In the genomic region with DNA sequence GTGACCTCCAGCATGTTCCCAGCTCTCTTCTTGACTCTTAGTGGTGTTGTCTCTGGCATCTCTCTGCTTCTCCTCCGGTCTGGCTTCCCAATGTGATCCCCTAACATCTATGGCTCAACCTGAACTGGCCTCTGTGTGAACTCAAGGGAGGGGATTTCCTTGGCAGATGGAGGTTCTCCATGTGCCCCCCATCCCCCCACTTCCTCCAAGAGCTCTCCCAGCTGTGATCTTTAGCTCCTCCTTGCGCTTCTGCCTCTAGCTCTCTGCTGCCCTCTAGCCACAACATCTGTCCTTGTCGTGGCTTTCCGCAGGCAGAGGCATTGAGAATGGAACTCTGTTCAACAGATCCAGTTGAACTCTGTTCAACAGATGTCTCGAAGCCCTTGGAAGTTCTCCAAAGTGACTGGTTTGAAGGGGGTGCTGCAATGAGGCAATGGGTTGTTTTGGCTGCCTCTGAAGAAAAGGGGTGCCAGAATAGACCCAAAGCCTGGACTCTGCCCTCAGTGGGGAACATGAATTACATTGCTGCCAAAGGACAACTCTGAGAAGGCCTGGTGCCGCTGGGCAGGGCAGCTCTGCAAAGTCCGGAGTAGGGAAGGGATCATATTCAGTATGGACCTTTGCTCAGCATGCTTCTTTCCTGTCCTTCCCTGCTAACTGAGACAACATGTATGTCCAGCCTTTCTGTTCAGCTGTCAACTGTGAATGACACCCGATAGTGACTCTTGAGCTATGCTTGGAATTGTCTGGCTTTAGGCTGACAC, we compare ENCODE assay signal across 8 cellular contexts.
DNase-seq lines count a peak whose midpoint lies in the region; ATAC-seq and TF ChIP-seq lines count a peak whose summit lies in the region.

No MANE protein-coding gene starts in this region.

- DNase-seq in GM06990 (ENCODE audit: extremely low read depth, insufficient read length) (peak; percentile 67), NCI-H1417 (lab: John Stamatoyannopoulos, UW) (peak; percentile 58 to 79 (median 61)), T-helper 2 cell (peak in 4 of 5 experiments; percentile 7 to 61 (median 18)), astrocyte of the cerebellum (ENCODE audit: low read depth) (peak; percentile 89), hippocampal formation (lab: John Stamatoyannopoulos, UW) (peak; percentile 27 to 44), smooth muscle cell of the brain vasculature (ENCODE audit: low read depth, low spot score) (peak; percentile 93)

- TF ChIP-seq CTCF in GM06990 (IDR thresholded peaks at IDR 0.05; ENCODE audit: insufficient read depth, low read length, poor library complexity, severe bottlenecking) (peak; percentile 95), astrocyte of the cerebellum (IDR thresholded peaks at IDR 0.05; ENCODE audit: low read depth, low read length, missing control alignments) (peak; percentile 94)

- in situ Hi-C loops in astrocyte of the cerebellum (cut with HindIII; ENCODE audit: low sequenced_read_pairs), result no loop called here

- H3K4me3 ChIP-seq in GM06990 (replicated peaks; ENCODE audit: low read depth, low read length) (no peak overlapping the region), astrocyte of the cerebellum (ENCODE audit: low read depth, low read length) (no peak overlapping the region)

- no peaks in the 10 kb centered on the region for H3K27me3 ChIP-seq in GM06990 (replicated peaks; ENCODE audit: control insufficient read depth, insufficient read depth, low read length)

- no peaks in the 10 kb centered on the region for H3K36me3 ChIP-seq in GM06990 (ENCODE audit: control insufficient read depth, insufficient read depth, low read length)

- ATAC-seq in HG02623 (IDR thresholded peaks at IDR 0.05; ENCODE audit: unreplicated experiment) (peak; percentile 83), GM18520 (IDR thresholded peaks at IDR 0.05; ENCODE audit: unreplicated experiment) (no peak)

Comparison
In these comparisons a context has a peak if more than half of its experiments do, and no peak if none do; other contexts are left out.
1. DNase-seq: peak in every context shown above with its lines; median percentile 93 in smooth muscle cell of the brain vasculature; 89 in astrocyte of the cerebellum; 67 in GM06990; 61 in NCI-H1417; 36 in hippocampal formation; 18 in T-helper 2 cell.